22 cellular contexts compared by ENCODE assay signal in genomic region chr5:6550628-6551027, GRCh38.
"Had no signal": no experiment of that assay in that cellular context is flagged by ENCODE, and none has a peak within 500 bp of the region (broad histone marks: within the 10 kb centered on the region; RNA-seq: fewer than 3 reads in every experiment).

No MANE protein-coding gene starts in this region.

- H3K4me3 ChIP-seq: cardiac muscle cell, coronary artery, gastroesophageal sphincter, heart left ventricle, mucosa of descending colon, ovary, skin epidermis, spleen, transverse colon, upper lobe of right lung, uterus had no signal

- ATAC-seq: gastroesophageal sphincter; left ventricle myocardium superior; mucosa of descending colon; natural killer cell treated with Interleukin-12 subunit alpha and Interleukin-12 subunit beta and Interleukin-15 and Interleukin-18, amount 100 ng/mL, for 72 hours; stimulated activated naive B cell treated with anti-CD40 and anti-IgM and Interleukin-4, amounts not matched to agents 10 μg/mL and 1 μg/mL and 100 μg/mL, for 72 hours; upper lobe of right lung had no signal

- DNase-seq: effector CD4-positive, alpha-beta T cell; foreskin fibroblast; heart left ventricle; hypothalamus; immature natural killer cell; left ventricle myocardium superior; mesenchymal stem cell; mucosa of descending colon; naive B cell; ovary; spleen; stimulated activated CD4-positive, alpha-beta T cell treated with anti-CD3 and anti-CD28 coated beads, Interleukin-15, amount 100 ng/mL, for 24 hours; stimulated activated CD4-positive, alpha-beta T cell treated with anti-CD3 and anti-CD28 coated beads, Interleukin-2, amount 100 ng/mL, for 48 hours; stimulated activated naive B cell treated with anti-CD40 and anti-IgM and Interleukin-4, amounts not matched to agents 10 μg/mL and 1 μg/mL and 100 μg/mL, for 72 hours; transverse colon; upper lobe of right lung; uterus had no signal

- H3K9me3 ChIP-seq: gastroesophageal sphincter, heart left ventricle, mucosa of descending colon, ovary, spleen, transverse colon, upper lobe of right lung, uterus had no signal

- H3K4me1 ChIP-seq: spleen, transverse colon, upper lobe of right lung, uterus had no signal

- H3K36me3 ChIP-seq: cardiac muscle cell, gastroesophageal sphincter, heart left ventricle, ovary, spleen, transverse colon, upper lobe of right lung, uterus had no signal

- H3K27me3 ChIP-seq: cardiac muscle cell, heart left ventricle, ovary, transverse colon, uterus had no signal

- H3K27ac ChIP-seq: cardiac muscle cell, coronary artery, gastroesophageal sphincter, ovary, skin epidermis, spleen, transverse colon, upper lobe of right lung, uterus had no signal
